Comparison of ENCODE assay signal across 8 cellular contexts in genomic region chr4:15649914-15650545, GRCh38. TPM values are rescaled to one million over a fixed set of nuclear protein-coding genes. Genes with fewer than 3 reads are reported as not detected.
DNase-seq lines count a peak whose midpoint lies in the region; TF ChIP-seq lines count a peak whose summit lies in the region.

No MANE protein-coding gene starts in this region.

- TF ChIP-seq CTCF in GM06990 (IDR thresholded peaks at IDR 0.05; ENCODE audit: insufficient read depth, low read length, poor library complexity, severe bottlenecking) = peak; percentile 72
- peak; percentile 32 for TF ChIP-seq CTCF in HEK293 (tag by site-specific recombination; IDR thresholded peaks at IDR 0.05)
- peak; percentile 63 for TF ChIP-seq CTCF in astrocyte of the cerebellum (IDR thresholded peaks at IDR 0.05; ENCODE audit: low read depth, low read length, missing control alignments)

- POLR2A ChIA-PET in HEK293 (lab: Yijun Ruan, JAX) = interaction anchor here (0.6 kb wide), 1 partner anchor 45 kb away, joined by 3 read pairs; no protein-coding TSS in a partner anchor

- in situ Hi-C loops in astrocyte of the cerebellum (cut with HindIII; ENCODE audit: low sequenced_read_pairs) = no loop called here

- H3K27me3 ChIP-seq in GM06990 (replicated peaks; ENCODE audit: control insufficient read depth, insufficient read depth, low read length) = no peaks in the 10 kb centered on the region

- H3K4me3 ChIP-seq in GM06990 (replicated peaks; ENCODE audit: low read depth, low read length) (no peak overlapping the region), HEK293 (ENCODE audit: low read depth, low read length) (no peak overlapping the region), astrocyte of the cerebellum (ENCODE audit: low read depth, low read length) (no peak overlapping the region)

- H3K36me3 ChIP-seq in GM06990 (ENCODE audit: control insufficient read depth, insufficient read depth, low read length) = no peaks in the 10 kb centered on the region
- H3K36me3 ChIP-seq in HEK293 (ENCODE audit: control insufficient read depth in 2 of 2, insufficient read depth in 1 of 2, low read length in 2 of 2) = no peaks in the 10 kb centered on the region

- 0 out of 2 replicates have a peak, but pooled peaks cover 4% of the 10 kb centered on the region for H3K4me1 ChIP-seq in HEK293 (ENCODE audit: control insufficient read depth, insufficient read depth, low read length)

- DNase-seq in GM06990 (ENCODE audit: extremely low read depth, insufficient read length) = no peak
- peak; percentile 21 for DNase-seq in NCI-H1092 treated with DMSO at 0.1 percent for 48 hours (lab: John Stamatoyannopoulos, UW)
- peak; percentile 9 to 71 for DNase-seq in SW 1271 (lab: John Stamatoyannopoulos, UW)
- no peak for DNase-seq in astrocyte of the cerebellum (ENCODE audit: low read depth)
- peak; percentile 78 for DNase-seq in inferior parietal cortex (ENCODE audit: extremely low spot score)
- DNase-seq in stimulated activated CD4-positive, alpha-beta T cell treated with anti-CD3 and anti-CD28 coated beads, Interleukin-1b, Interleukin-23, amount 100 ng/mL, for 48 hours = peak; percentile 50
- no peak for DNase-seq in posterior vena cava (ENCODE audit: low spot score)

- H3K27ac ChIP-seq in HEK293 (ENCODE audit: extremely low read depth, low read depth, low read length) = no peak overlapping the region

- intact Hi-C loops in posterior vena cava (cut with DNase I) = loop anchor here in 1 of 2 donors (2.0 kb wide), 1 partner anchor 171 kb away; no protein-coding TSS in a partner anchor

- no peaks in the 10 kb centered on the region for H3K9me3 ChIP-seq in HEK293 (ENCODE audit: control insufficient read depth, insufficient read depth, low read depth, low read length)

- CTCF ChIA-PET in HEK293 (lab: Yijun Ruan, JAX) = interaction anchor here (0.6 to 1.5 kb wide), 7 partner anchors 12 to 790 kb away, joined by 3 to 11 read pairs (median 4); partner anchors contain the start of gene CC2D2A

TF ChIP-seq in HEK293, 187 proteins besides CTCF, POLR2A, EP300 and RAD21 (continues in another document):
- TF ChIP-seq ATF2 (tag by site-specific recombination; IDR thresholded peaks at IDR 0.05; ENCODE audit: low read depth) (no peak), ZNF335 (tag by site-specific recombination; conservative IDR thresholded peaks at IDR 0.05) (peak; percentile 68), ZBTB1 (tag by site-specific recombination; IDR thresholded peaks at IDR 0.05) (no peak), ZSCAN5A (tag by site-specific recombination; IDR thresholded peaks at IDR 0.05) (no peak), REPIN1 (tag by site-specific recombination; IDR thresholded peaks at IDR 0.05; ENCODE audit: low read depth) (no peak), ZNF292 (tag by site-specific recombination; IDR thresholded peaks at IDR 0.05; ENCODE audit: borderline replicate concordance, low read depth) (no peak), TCF7L2 (IDR thresholded peaks at IDR 0.05; ENCODE audit: borderline replicate concordance, low read depth, low read length) (no peak), ZNF513 (tag by site-specific recombination; IDR thresholded peaks at IDR 0.05) (no peak), ZNF610 (tag by site-specific recombination; IDR thresholded peaks at IDR 0.05; ENCODE audit: borderline replicate concordance) (no peak), BCL6B (tag by site-specific recombination; IDR thresholded peaks at IDR 0.05) (no peak), ZNF677 (tag by site-specific recombination; IDR thresholded peaks at IDR 0.05) (no peak), YY2 (tag by site-specific recombination; IDR thresholded peaks at IDR 0.05) (no peak), ZBTB7A (tag by site-specific recombination; IDR thresholded peaks at IDR 0.05; ENCODE audit: low read depth) (no peak), ZNF501 (tag by site-specific recombination; IDR thresholded peaks at IDR 0.05) (no peak), FEZF1 (tag by site-specific recombination; IDR thresholded peaks at IDR 0.05) (no peak), ZNF2 (tag by site-specific recombination; IDR thresholded peaks at IDR 0.05) (peak; percentile 55; the same call in 1 of the 2 replicates), PRDM6 (tag by site-specific recombination; IDR thresholded peaks at IDR 0.05) (peak; percentile 80), MEIS1 (CRISPR knock-in tag; IDR thresholded peaks at IDR 0.05; ENCODE audit: borderline replicate concordance) (no peak), ZNF19 (tag by site-specific recombination; IDR thresholded peaks at IDR 0.05; ENCODE audit: low read depth) (no peak), PRDM1 (tag by site-specific recombination; IDR thresholded peaks at IDR 0.05) (no peak), ZNF221 (tag by site-specific recombination; IDR thresholded peaks at IDR 0.05; ENCODE audit: borderline replicate concordance) (no peak), SETDB1 (IDR thresholded peaks at IDR 0.05; ENCODE audit: insufficient read length, low read length) (no peak), ZNF426 (tag by site-specific recombination; IDR thresholded peaks at IDR 0.05) (no peak), ZNF23 (tag by site-specific recombination; IDR thresholded peaks at IDR 0.05; ENCODE audit: borderline replicate concordance) (no peak), ZNF621 (tag by site-specific recombination; IDR thresholded peaks at IDR 0.05) (no peak), HOXA7 (CRISPR knock-in tag; IDR thresholded peaks at IDR 0.05; ENCODE audit: borderline replicate concordance) (no peak), ZIC2 (tag by site-specific recombination; IDR thresholded peaks at IDR 0.05) (no peak), ZXDB (tag by site-specific recombination; IDR thresholded peaks at IDR 0.05) (no peak), ZNF785 (tag by site-specific recombination; IDR thresholded peaks at IDR 0.05) (no peak), ZNF146 (tag by site-specific recombination; IDR thresholded peaks at IDR 0.05) (no peak), ZNF404 (tag by site-specific recombination; IDR thresholded peaks at IDR 0.05) (no peak)

RNA-seq across cellular contexts. Expression of gene FBXL5, which starts 5.1 kb away (rescaled TPM):
- 100 to 1,000 TPM; 104 to 122 TPM for total RNA-seq in posterior vena cava

RNA-seq across cellular contexts. Expression of gene FAM200B, which starts 31.6 kb away (rescaled TPM):
- total RNA-seq in posterior vena cava = 10 to 100 TPM; 30.4 to 36.8 TPM

RNA-seq across cellular contexts. Expression of gene BST1, which starts 52.8 kb away (rescaled TPM):
- total RNA-seq in posterior vena cava = 10 to 100 TPM; 19.3 to 26.2 TPM

Comparison
In these comparisons a context has a peak if more than half of its experiments do, and no peak if none do; other contexts are left out.
1. DNase-seq: peak in NCI-H1092 treated with DMSO at 0.1 percent for 48 hours (single experiment), SW 1271 (2 of 2), inferior parietal cortex (single experiment) and stimulated activated CD4-positive, alpha-beta T cell treated with anti-CD3 and anti-CD28 coated beads, Interleukin-1b, Interleukin-23, amount 100 ng/mL, for 48 hours (single experiment); none in GM06990 (single experiment), astrocyte of the cerebellum (single experiment) and posterior vena cava (single experiment).
2. Peak in every context shown above with its lines, with median percentiles within 50 percentile points of each other: CTCF ChIP-seq.